In genomic region chr4:150971901-150972300, GRCh38 we compare ENCODE assay signal across 29 cellular contexts. TPM values are rescaled to one million over a fixed set of nuclear protein-coding genes. Genes with fewer than 3 reads are reported as not detected.
DNase-seq lines count a peak whose midpoint lies in the region; ATAC-seq, FAIRE-seq and TF ChIP-seq lines count a peak whose summit lies in the region.
"Had no signal": no experiment of that assay in that cellular context is flagged by ENCODE, and none has a peak within 500 bp of the region (broad histone marks: within the 10 kb centered on the region; RNA-seq: fewer than 3 reads in every experiment).

No MANE protein-coding gene starts in this region.

- TF ChIP-seq CTCF in A673 (conservative IDR thresholded peaks at IDR 0.05; ENCODE audit: low read depth, low read length), result no peak; the same call in 1 of the 2 replicates
- TF ChIP-seq CTCF in endothelial cell of umbilical vein (IDR thresholded peaks at IDR 0.05; ENCODE audit: extremely low read depth in 1 of 2, insufficient read depth in 1 of 2, low read depth in 1 of 2, low read length in 2 of 2), result no peak

- peak overlapping the region; percentile 70 for H3K4me2 ChIP-seq in endothelial cell of umbilical vein (ENCODE audit: insufficient read depth, low read length)
- H3K4me2 ChIP-seq: BLaER1, PC-9 had no signal

- peaks cover 44% of the 10 kb centered on the region for H3K4me1 Mint-ChIP-seq in T-helper 17 cell

- H3K79me2 ChIP-seq in endothelial cell of umbilical vein (ENCODE audit: control insufficient read depth, insufficient read depth, low read length), result peaks cover 14% of the 10 kb centered on the region

- H3K4me3 Mint-ChIP-seq in T-helper 17 cell, result no peak overlapping the region
- H3K4me3 Mint-ChIP-seq: activated naive CD4-positive, alpha-beta T cell treated with anti-CD3 and anti-CD28 coated beads, Interleukin-2, amount 50 U/mL, for 24 hours; nephron had no signal

- peak; percentile 39 for DNase-seq in A673 (ENCODE audit: low spot score)
- no peak for DNase-seq in GM19239 (ENCODE audit: insufficient read length, low spot score)
- DNase-seq in T-helper 17 cell, result no peak
- DNase-seq in endothelial cell of umbilical vein (ENCODE audit: low read depth, low spot score), result peak; percentile 28
- DNase-seq in activated T-cell treated with anti-CD3 and anti-CD28 coated beads, Interleukin-2, amount 50 U/mL, for 48 hours, result no peak
- DNase-seq in COLO829 (ENCODE audit: low spot score), result no peak
- no peak for DNase-seq in MV-4-11 (lab: John Stamatoyannopoulos, UW)
- DNase-seq: activated CD4-positive, alpha-beta T cell treated with anti-CD3 and anti-CD28 coated beads for 4 hours; aorta; esophagus squamous epithelium; gastrocnemius medialis; GF-D8; MG63; NCI-H1930; NK-92 treated with Interleukin-12 subunit alpha and Interleukin-12 subunit beta, amount 100 ng/mL, for 24 hours; PC-9; Right ventricle myocardium superior; stimulated activated CD4-positive, alpha-beta T cell treated with anti-CD3 and anti-CD28 coated beads, Interleukin-4, amount 100 ng/mL, for 24 hours; T-helper 9 cell; thyroid gland; WERI-Rb-1 had no signal

- CTCF ChIA-PET in A673 (lab: Charles Lee), result no interaction called here
- CTCF ChIA-PET in endothelial cell of umbilical vein (lab: Charles Lee), result interaction anchor here (1.2 to 1.7 kb wide), 5 partner anchors 9 to 105 kb away, joined by 3 to 12 read pairs (median 8); no protein-coding TSS in a partner anchor

- H3K4me1 ChIP-seq in A673 (ENCODE audit: insufficient read depth, low read length, poor library complexity, severe bottlenecking), result peaks cover 24% of the 10 kb centered on the region
- peaks cover 7% of the 10 kb centered on the region for H3K4me1 ChIP-seq in endothelial cell of umbilical vein (ENCODE audit: control insufficient read depth, extremely low read depth, insufficient read depth, low read length)
- H3K4me1 ChIP-seq: BLaER1 had no signal

- intact Hi-C loops in A673 (cut with micrococcal nuclease; ENCODE audit: unreplicated experiment) (no loop called here), endothelial cell of umbilical vein (cut with micrococcal nuclease) (no loop called here)

- no peak overlapping the region for H3K9ac ChIP-seq in endothelial cell of umbilical vein (replicated peaks; ENCODE audit: extremely low read depth, insufficient read depth, low read length)
- H3K9ac ChIP-seq: BLaER1 had no signal

- FAIRE-seq in GM19239 (lab: Jason Lieb, UNC) (peak; percentile 52), endothelial cell of umbilical vein (lab: Jason Lieb, UNC) (peak; percentile 15)
- FAIRE-seq: endometrium, HTR-8/SVneo had no signal

- TF ChIP-seq POLR2A in endothelial cell of umbilical vein (IDR thresholded peaks at IDR 0.05; ENCODE audit: low read depth, low read length), result no peak

- H3K9me3 ChIP-seq in A673 (ENCODE audit: low read depth, low read length, poor library complexity, severe bottlenecking), result no peaks in the 10 kb centered on the region
- H3K9me3 ChIP-seq in T-helper 17 cell (ENCODE audit: control insufficient read depth, low read length, poor library complexity, severe bottlenecking), result no peaks in the 10 kb centered on the region
- no peaks in the 10 kb centered on the region for H3K9me3 ChIP-seq in endothelial cell of umbilical vein (replicated peaks; ENCODE audit: control insufficient read depth, insufficient read depth, low read length)
- H3K9me3 ChIP-seq: esophagus squamous epithelium, gastrocnemius medialis, MG63, thyroid gland had no signal

- H3K27me3 Mint-ChIP-seq in T-helper 17 cell, result no peaks in the 10 kb centered on the region
- H3K27me3 Mint-ChIP-seq: activated naive CD4-positive, alpha-beta T cell treated with anti-CD3 and anti-CD28 coated beads, Interleukin-2, amount 50 U/mL, for 24 hours had no signal

- ATAC-seq in T-helper 17 cell (no peak), GM18511 (IDR thresholded peaks at IDR 0.05; ENCODE audit: unreplicated experiment) (no peak)
- ATAC-seq: gastrocnemius medialis had no signal

- peak overlapping the region; percentile 34 for H3K27ac Mint-ChIP-seq in T-helper 17 cell

- H3K27me3 ChIP-seq in A673 (replicated peaks; ENCODE audit: insufficient read depth, low read depth, low read length, poor library complexity) (no peaks in the 10 kb centered on the region), endothelial cell of umbilical vein (ENCODE audit: control insufficient read depth in 2 of 2, insufficient read depth in 2 of 2, low read length in 2 of 2) (no peaks in the 10 kb centered on the region)
- H3K27me3 ChIP-seq: BLaER1, cardiac muscle cell, esophagus squamous epithelium, gastrocnemius medialis, MG63, thyroid gland had no signal

- dilution Hi-C loops in endothelial cell of umbilical vein (cut with MboI; ENCODE audit: extremely low pct_ligation_motif_present, low sequenced_read_pairs), result no loop called here

- H3K36me3 ChIP-seq in A673 (ENCODE audit: insufficient read depth, low read length, poor library complexity, severe bottlenecking) (no peaks in the 10 kb centered on the region), endothelial cell of umbilical vein (ENCODE audit: control insufficient read depth in 2 of 2, extremely low read depth in 1 of 2, insufficient read depth in 2 of 2, low read length in 2 of 2) (no peaks in the 10 kb centered on the region)
- H3K36me3 ChIP-seq: BLaER1, cardiac muscle cell, esophagus squamous epithelium, gastrocnemius medialis, MG63, thyroid gland, WERI-Rb-1 had no signal

- no peaks in the 10 kb centered on the region for H4K20me1 ChIP-seq in endothelial cell of umbilical vein (replicated peaks; ENCODE audit: control insufficient read depth, extremely low read depth, insufficient read depth, low read length)
- H4K20me1 ChIP-seq: BLaER1 had no signal

- H3K4me3 ChIP-seq in A673 (ENCODE audit: low read depth, low read length, poor library complexity, severe bottlenecking) (peak overlapping the region; percentile 16), endothelial cell of umbilical vein (replicated peaks in 1 of 3; ENCODE audit: insufficient read depth in 1 of 3, low read depth in 1 of 3, low read length in 3 of 3) (no peak overlapping the region)
- H3K4me3 ChIP-seq: BLaER1, cardiac muscle cell, esophagus squamous epithelium, gastrocnemius medialis, lung, MG63, PC-9, thyroid gland had no signal

- no peaks in the 10 kb centered on the region for H3K9me1 ChIP-seq in endothelial cell of umbilical vein (replicated peaks; ENCODE audit: control insufficient read depth, extremely low read depth, insufficient read depth, low read length)

- peak overlapping the region; percentile 53 for H3K27ac ChIP-seq in A673 (ENCODE audit: low read depth, low read length, poor library complexity, severe bottlenecking)
- H3K27ac ChIP-seq in endothelial cell of umbilical vein (ENCODE audit: insufficient read depth, low read depth, low read length), result no peak overlapping the region
- H3K27ac ChIP-seq: BLaER1, cardiac muscle cell, esophagus squamous epithelium, gastrocnemius medialis, PC-9, thyroid gland, WERI-Rb-1 had no signal

- POLR2A ChIA-PET in A673 (lab: Charles Lee; ENCODE audit: low non-redundant PET), result no interaction called here
- POLR2A ChIA-PET in endothelial cell of umbilical vein (lab: Charles Lee), result interaction anchor here (0.5 kb wide), 1 partner anchor 522 kb away, joined by 5 read pairs; no protein-coding TSS in a partner anchor

- no peak overlapping the region for H2AFZ ChIP-seq in endothelial cell of umbilical vein (ENCODE audit: low read depth, low read length)
- H2AFZ ChIP-seq: PC-9 had no signal

- BruUV-seq in A673 (replicated peaks; lab: Mats Ljungman, UMichigan), result no TSS peak
- BruUV-seq in endothelial cell of umbilical vein (replicated peaks; lab: Mats Ljungman, UMichigan), result no TSS peak

- H3K36me3 Mint-ChIP-seq in T-helper 17 cell (ENCODE audit: low read depth), result no peaks in the 10 kb centered on the region

TF ChIP-seq in endothelial cell of umbilical vein, 7 proteins besides CTCF, POLR2A, EP300 and RAD21:
- TF ChIP-seq JUN (IDR thresholded peaks at IDR 0.05; ENCODE audit: borderline replicate concordance, insufficient read depth, insufficient read length, low read depth), result no peak
- no peak for TF ChIP-seq POLR2AphosphoS5 (IDR thresholded peaks at IDR 0.05; ENCODE audit: insufficient read depth, low read depth, low read length)
- no peak for TF ChIP-seq MYC (IDR thresholded peaks at IDR 0.05; ENCODE audit: low read depth, low read length)
- no peak for TF ChIP-seq GATA2 (IDR thresholded peaks at IDR 0.05; ENCODE audit: insufficient read depth, insufficient read length, low read depth, low read length)
- no peak for TF ChIP-seq EZH2 (IDR thresholded peaks at IDR 0.05; ENCODE audit: borderline replicate concordance, low read depth, low read length, severe bottlenecking)
- TF ChIP-seq FOS (IDR thresholded peaks at IDR 0.05; ENCODE audit: borderline replicate concordance, insufficient read depth, low read length), result no peak
- TF ChIP-seq, protein P1, sequence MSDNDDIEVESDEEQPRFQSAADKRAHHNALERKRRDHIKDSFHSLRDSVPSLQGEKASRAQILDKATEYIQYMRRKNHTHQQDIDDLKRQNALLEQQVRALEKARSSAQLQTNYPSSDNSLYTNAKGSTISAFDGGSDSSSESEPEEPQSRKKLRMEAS (IDR thresholded peaks at IDR 0.05; ENCODE audit: insufficient read depth, insufficient read length), result no peak
TF ChIP-seq in endothelial cell of umbilical vein: peak in this region for 0.

RNA-seq across cellular contexts. Expression of gene LRBA, which starts 43.2 kb away (rescaled TPM):
- total RNA-seq in A673 (2021), result 35.7 and 39.4 TPM in 2 replicates
- 10 to 100 TPM; 76.3 to 86.9 TPM for total RNA-seq in T-helper 17 cell
- total RNA-seq in endothelial cell of umbilical vein, result 35.1 and 38.7 TPM in 2 replicates
- polyA plus RNA-seq in endothelial cell of umbilical vein, result 15.6 and 18.0 TPM in 2 replicates
- 16.0 and 16.3 TPM in 2 replicates for polyA plus RNA-seq in endothelial cell of umbilical vein (2011; cell fraction: cytosol; rRNA removed)
- polyA plus RNA-seq in endothelial cell of umbilical vein (2011; cell fraction: nucleus; rRNA removed), result 23.3 and 24.7 TPM in 2 replicates
- polyA plus RNA-seq in endothelial cell of umbilical vein (2012), result 21.6 and 27.0 TPM in 2 replicates
- polyA minus RNA-seq in endothelial cell of umbilical vein, result 101 TPM in 2 replicates
- 41.3 TPM for polyA minus RNA-seq in endothelial cell of umbilical vein (2011; cell fraction: cytosol; rRNA and poly(A)+ RNA removed)
- polyA minus RNA-seq in endothelial cell of umbilical vein (2011; cell fraction: nucleus; rRNA and poly(A)+ RNA removed), result 177 and 233 TPM in 2 replicates

Comparison
In these comparisons a context has a peak if more than half of its experiments do, and no peak if none do; other contexts are left out.
1. DNase-seq: peak in A673 (single experiment) and endothelial cell of umbilical vein (single experiment); none in GM19239 (single experiment), T-helper 17 cell (0 of 3), activated T-cell treated with anti-CD3 and anti-CD28 coated beads, Interleukin-2, amount 50 U/mL, for 48 hours (0 of 2), COLO829 (single experiment) and MV-4-11 (single experiment).